In the genomic region with DNA sequence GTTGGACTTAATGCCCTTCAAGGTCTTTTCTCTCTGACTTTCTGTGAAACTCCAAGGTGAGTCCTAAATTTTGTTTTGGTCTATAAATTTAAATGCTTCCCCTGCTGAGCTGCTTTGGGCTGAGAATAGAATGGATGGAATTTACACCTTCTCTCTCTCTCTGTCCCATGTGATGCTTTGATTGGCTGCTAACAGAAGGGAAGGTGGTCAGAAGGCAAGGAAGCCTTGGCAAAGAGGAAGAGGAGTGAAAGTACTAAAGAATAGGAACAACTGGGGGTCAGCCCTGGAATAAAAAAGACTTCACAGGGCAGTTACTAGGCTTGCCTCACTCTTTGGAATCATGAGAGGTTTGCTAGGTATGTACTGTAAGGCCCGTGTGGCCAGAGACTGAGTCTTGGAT, we compare ENCODE assay signal across 22 cellular contexts.
DNase-seq lines count a peak whose midpoint lies in the region; ATAC-seq, FAIRE-seq and TF ChIP-seq lines count a peak whose summit lies in the region.
"Had no signal": no experiment of that assay in that cellular context is flagged by ENCODE, and none has a peak within 500 bp of the region (broad histone marks: within the 10 kb centered on the region; RNA-seq: fewer than 3 reads in every experiment).

No MANE protein-coding gene starts in this region.

- H3K56ac ChIP-seq in H1 (replicated peaks; ENCODE audit: insufficient read length, low read depth, low read length), result no peak overlapping the region
- H3K56ac ChIP-seq in mesendoderm (ENCODE audit: low read length), result no peak overlapping the region

- H3K36me3 ChIP-seq in DOHH2 (ENCODE audit: control insufficient read depth, low read length), result no peaks in the 10 kb centered on the region
- no peaks in the 10 kb centered on the region for H3K36me3 ChIP-seq in Karpas-422 (ENCODE audit: insufficient read depth, low read length)
- no peaks in the 10 kb centered on the region for H3K36me3 ChIP-seq in H1 (ENCODE audit: control insufficient read depth in 2 of 4, insufficient read depth in 4 of 4, low read length in 3 of 4)
- no peaks in the 10 kb centered on the region for H3K36me3 ChIP-seq in mesendoderm (ENCODE audit: control insufficient read depth, insufficient read depth, low read length)
- H3K36me3 ChIP-seq in lower lobe of right lung, result no peaks in the 10 kb centered on the region
- H3K36me3 ChIP-seq in thyroid gland, result no peaks in the 10 kb centered on the region
- H3K36me3 ChIP-seq: BLaER1 treated with 17β-estradiol and CSF1 and Interleukin-3, amounts not matched to agents 10 nM and 100 nM; HAP-1; Peyer's patch had no signal

- H3K79me1 ChIP-seq in H1 (ENCODE audit: low read depth, low read length) (no peaks in the 10 kb centered on the region), mesendoderm (ENCODE audit: low read length) (no peaks in the 10 kb centered on the region)

- no peaks in the 10 kb centered on the region for H3F3A ChIP-seq in DOHH2 (ENCODE audit: control insufficient read depth, insufficient read depth)

- no peak overlapping the region for H3K23ac ChIP-seq in H1 (ENCODE audit: insufficient read length)
- no peak overlapping the region for H3K23ac ChIP-seq in mesendoderm (ENCODE audit: low read length)

- H3K27ac ChIP-seq in DOHH2 (ENCODE audit: low read depth, low read length) (no peak overlapping the region), Karpas-422 (ENCODE audit: low read length) (no peak overlapping the region), H1 (ENCODE audit: low read depth, low read length) (no peak overlapping the region), mesendoderm (ENCODE audit: low read depth, low read length) (no peak overlapping the region), lower lobe of right lung (no peak overlapping the region), thyroid gland (no peak overlapping the region)
- H3K27ac ChIP-seq: BLaER1 treated with 17β-estradiol and CSF1 and Interleukin-3, amounts not matched to agents 10 nM and 100 nM; Peyer's patch had no signal

- no peak overlapping the region for H2BK20ac ChIP-seq in H1 (ENCODE audit: low read length)

- 60% methylated on average over 1 of the region's 1 CpG; no CpG with 5 or more reads in 1 of the 2 experiments for WGBS in H1 (ENCODE audit: extremely low coverage in 1 of 2, insufficient coverage in 1 of 2, insufficient read length in 1 of 2, insufficient replicate concordance in 2 of 2, low coverage in 1 of 2, low lambda C conversion rate in 2 of 2, missing lambda C conversion rate in 1 of 2), 2 experiments
- no CpG with 5 or more reads among the region's 1 CpG for WGBS in mesendoderm (ENCODE audit: extremely low coverage, insufficient coverage, low lambda C conversion rate)
- WGBS in thyroid gland, 2 donors, result 97% methylated on average over 1 of the region's 1 CpG

- DNase-seq in Karpas-422 (no peak), H1 (ENCODE audit: low read depth in 1 of 2, low spot score in 2 of 2) (no peak), mesendoderm (peak; percentile 83), lower lobe of right lung (no peak), glomerular visceral epithelial cell (ENCODE audit: extremely low spot score) (no peak), thyroid gland (no peak)
- DNase-seq: CD4-positive, alpha-beta T cell; DMS53; GDM1; HFFc6; MV-4-11; NCI-H1105 treated with DMSO at 0.1 percent for 48 hours; NCI-H146; NCI-H2107; NCI-H524 treated with DMSO at 0.1 percent for 48 hours; Peyer's patch; SHP77 treated with DMSO at 0.1 percent for 48 hours had no signal

- TF ChIP-seq POLR2A in H1 (IDR thresholded peaks at IDR 0.05; ENCODE audit: control extremely low read depth in 1 of 2, low read depth in 2 of 2, low read length in 2 of 2), result no peak
- TF ChIP-seq POLR2A in thyroid gland (IDR thresholded peaks at IDR 0.05), result no peak

- H3K4me2 ChIP-seq in DOHH2 (ENCODE audit: low read length) (0 out of 2 replicates have a peak overlapping the region, but pooled peaks have one; percentile 8), Karpas-422 (ENCODE audit: low read depth, low read length, poor library complexity, severe bottlenecking) (peak overlapping the region; percentile 16), H1 (ENCODE audit: insufficient read depth in 1 of 2, low read depth in 2 of 2, low read length in 2 of 2) (no peak overlapping the region; a peak in 1 of 4 replicates), mesendoderm (ENCODE audit: low read length) (no peak overlapping the region)

- H2BK120ac ChIP-seq in H1 (replicated peaks; ENCODE audit: low read depth, low read length) (no peak overlapping the region), mesendoderm (ENCODE audit: low read depth, low read length) (no peak overlapping the region)

- no peak for TF ChIP-seq RAD21 in H1 (IDR thresholded peaks at IDR 0.05 in 1 of 2, conservative IDR thresholded peaks at IDR 0.05 in 1 of 2; ENCODE audit: low read depth in 2 of 2, low read length in 2 of 2)

- H4K20me1 ChIP-seq in DOHH2 (ENCODE audit: control insufficient read depth, insufficient read depth, low read depth, low read length) (peaks cover 7% of the 10 kb centered on the region; the same call in 1 of the 2 replicates), Karpas-422 (ENCODE audit: insufficient read depth, low read depth, low read length) (peaks cover 40% of the 10 kb centered on the region), H1 (replicated peaks in 1 of 2; ENCODE audit: control insufficient read depth in 1 of 2, insufficient read depth in 2 of 2, low read length in 2 of 2) (no peaks in the 10 kb centered on the region)

- H4K91ac ChIP-seq in H1 (replicated peaks; ENCODE audit: insufficient read length, low read length), result no peak overlapping the region

- no peaks in the 10 kb centered on the region for H3K9me3 ChIP-seq in DOHH2 (ENCODE audit: control insufficient read depth, insufficient read depth, low read length)
- H3K9me3 ChIP-seq in Karpas-422 (ENCODE audit: low read length), result no peaks in the 10 kb centered on the region
- H3K9me3 ChIP-seq in H1 (ENCODE audit: insufficient read depth in 2 of 2, low read depth in 1 of 2, low read length in 1 of 2), result no peaks in the 10 kb centered on the region
- no peaks in the 10 kb centered on the region for H3K9me3 ChIP-seq in lower lobe of right lung
- no peaks in the 10 kb centered on the region for H3K9me3 ChIP-seq in thyroid gland
- H3K9me3 ChIP-seq: BLaER1 treated with 17β-estradiol and CSF1 and Interleukin-3, amounts not matched to agents 10 nM and 100 nM; HAP-1; Peyer's patch had no signal

- peaks cover 94% of the 10 kb centered on the region for H3K79me2 ChIP-seq in DOHH2 (ENCODE audit: control insufficient read depth, low read length)
- H3K79me2 ChIP-seq in Karpas-422 (ENCODE audit: low read length), result no peaks in the 10 kb centered on the region
- no peaks in the 10 kb centered on the region for H3K79me2 ChIP-seq in H1 (ENCODE audit: control insufficient read depth in 1 of 2, insufficient read depth in 2 of 2, low read length in 2 of 2)
- no peaks in the 10 kb centered on the region for H3K79me2 ChIP-seq in mesendoderm (ENCODE audit: control insufficient read depth, insufficient read depth, low read length)

- POLR2A ChIA-PET in H1 (lab: Charles Lee; ENCODE audit: partially characterized antibody), result no interaction called here

- H2AK5ac ChIP-seq in H1 (ENCODE audit: low read depth, low read length), result no peak overlapping the region
- H2AK5ac ChIP-seq in mesendoderm (ENCODE audit: low read length), result no peak overlapping the region

- H3K27me3 ChIP-seq in DOHH2 (ENCODE audit: control insufficient read depth, low read length) (no peaks in the 10 kb centered on the region), Karpas-422 (ENCODE audit: low read length) (no peaks in the 10 kb centered on the region), H1 (replicated peaks in 1 of 4; ENCODE audit: control insufficient read depth in 3 of 4, extremely low read depth in 1 of 4, insufficient read depth in 3 of 4, low read length in 3 of 4) (0 out of 7 replicates have a peak, but pooled peaks cover 0 to 2% (median 0%) of the 10 kb centered on the region in 4 experiments), mesendoderm (ENCODE audit: insufficient read depth, low read length, poor library complexity) (no peaks in the 10 kb centered on the region), lower lobe of right lung (ENCODE audit: low read depth) (no peaks in the 10 kb centered on the region), thyroid gland (no peaks in the 10 kb centered on the region)
- H3K27me3 ChIP-seq: BLaER1 treated with 17β-estradiol and CSF1 and Interleukin-3, amounts not matched to agents 10 nM and 100 nM; Peyer's patch had no signal

- H3K4me1 ChIP-seq in DOHH2 (ENCODE audit: control insufficient read depth, low read length) (peaks cover 46% of the 10 kb centered on the region), Karpas-422 (ENCODE audit: low read length) (peaks cover 39% of the 10 kb centered on the region), H1 (replicated peaks in 1 of 4; ENCODE audit: control insufficient read depth in 3 of 4, insufficient read depth in 4 of 4, low read length in 3 of 4) (peaks cover 0 to 23% (median 12%) of the 10 kb centered on the region in 4 experiments; a peak in 5 of 7 replicates), mesendoderm (ENCODE audit: control insufficient read depth, low read depth, low read length) (peaks cover 8% of the 10 kb centered on the region), lower lobe of right lung (no peaks in the 10 kb centered on the region), thyroid gland (no peaks in the 10 kb centered on the region)
- H3K4me1 ChIP-seq: Peyer's patch had no signal

- no peak overlapping the region for H4K5ac ChIP-seq in H1 (ENCODE audit: insufficient read length, low read depth, low read length)
- no peak overlapping the region for H4K5ac ChIP-seq in mesendoderm (ENCODE audit: low read length)

- H2BK15ac ChIP-seq in H1 (ENCODE audit: low read length) (no peak overlapping the region), mesendoderm (replicated peaks; ENCODE audit: low read depth) (peak overlapping the region; percentile 85)

- H4K8ac ChIP-seq in H1 (ENCODE audit: extremely low read depth, insufficient read depth, low read length) (no peak overlapping the region), mesendoderm (ENCODE audit: low read depth, low read length) (no peak overlapping the region)

- no peaks in the 10 kb centered on the region for H3K23me2 ChIP-seq in H1 (ENCODE audit: low read depth, low read length)

- no peak overlapping the region for H2AFZ ChIP-seq in Karpas-422 (ENCODE audit: low read length)
- H2AFZ ChIP-seq in H1 (ENCODE audit: low read length), result no peak overlapping the region

- H3K9me2 ChIP-seq in DOHH2 (replicated peaks; ENCODE audit: control insufficient read depth, low read length) (no peaks in the 10 kb centered on the region), Karpas-422 (replicated peaks; ENCODE audit: insufficient read depth, low read length) (no peaks in the 10 kb centered on the region)

- no peak overlapping the region for H3K9ac ChIP-seq in Karpas-422 (ENCODE audit: low read length)
- no peak overlapping the region for H3K9ac ChIP-seq in H1 (replicated peaks in 1 of 4; ENCODE audit: extremely low read depth in 1 of 4, low read depth in 3 of 4, low read length in 3 of 4)
- H3K9ac ChIP-seq in mesendoderm (ENCODE audit: low read length), result no peak overlapping the region
- H3K9ac ChIP-seq: BLaER1 treated with 17β-estradiol and CSF1 and Interleukin-3, amounts not matched to agents 10 nM and 100 nM had no signal

- intact Hi-C loops in lower lobe of right lung (cut with DNase I), result no loop called here
- intact Hi-C loops in thyroid gland (cut with DNase I), result no loop called here

- H3K4me3 ChIP-seq in DOHH2 (ENCODE audit: low read length), result no peak overlapping the region
- H3K4me3 ChIP-seq in Karpas-422 (ENCODE audit: low read length), result no peak overlapping the region
- H3K4me3 ChIP-seq in H1 (ENCODE audit: extremely low read depth in 1 of 4, insufficient read depth in 2 of 4, low read depth in 3 of 4, low read length in 4 of 4), result no peak overlapping the region
- no peak overlapping the region for H3K4me3 ChIP-seq in mesendoderm (ENCODE audit: low read length)
- H3K4me3 ChIP-seq in lower lobe of right lung, result no peak overlapping the region
- H3K4me3 ChIP-seq in thyroid gland (replicated peaks in 1 of 3), result no peak overlapping the region
- H3K4me3 ChIP-seq: BLaER1 treated with 17β-estradiol and CSF1 and Interleukin-3, amounts not matched to agents 10 nM and 100 nM; HAP-1; K562; Peyer's patch had no signal

- no peak overlapping the region for H3K18ac ChIP-seq in H1 (ENCODE audit: extremely low read depth, low read length)
- H3K18ac ChIP-seq in mesendoderm (ENCODE audit: low read length), result no peak overlapping the region

- no peak for TF ChIP-seq EP300 in H1 (IDR thresholded peaks at IDR 0.05; ENCODE audit: borderline replicate concordance in 1 of 2, low read depth in 2 of 2, low read length in 2 of 2)

- TF ChIP-seq CTCF in DOHH2 (IDR thresholded peaks at IDR 0.05; ENCODE audit: low read depth, low read length, poor library complexity, severe bottlenecking) (no peak), H1 (IDR thresholded peaks at IDR 0.05; ENCODE audit: control extremely low read depth in 1 of 3, insufficient read depth in 1 of 3, low read depth in 1 of 3, low read length in 3 of 3) (no peak), lower lobe of right lung (IDR thresholded peaks at IDR 0.05) (no peak), thyroid gland (IDR thresholded peaks at IDR 0.05) (no peak)

- no peak for ATAC-seq in lower lobe of right lung
- ATAC-seq: K562 had no signal

- H3K4ac ChIP-seq in H1 (replicated peaks; ENCODE audit: insufficient read length, low read depth, low read length) (no peak overlapping the region), mesendoderm (ENCODE audit: low read depth, low read length) (no peak overlapping the region)

- CTCF ChIA-PET in H1 (lab: Charles Lee; ENCODE audit: partially characterized antibody), result interaction anchor here (1.0 to 1.5 kb wide), 2 partner anchors 16 to 74 kb away, joined by 3 to 4 read pairs; no protein-coding TSS in a partner anchor

- H2BK5ac ChIP-seq in H1 (ENCODE audit: low read depth, low read length) (no peak overlapping the region), mesendoderm (ENCODE audit: low read length) (no peak overlapping the region)

- peak; percentile 77 for FAIRE-seq in H1 (lab: Jason Lieb, UNC)
- FAIRE-seq: GM18507, K562 had no signal

- H2BK12ac ChIP-seq in H1 (ENCODE audit: low read depth, low read length), result no peak overlapping the region

- no peak overlapping the region for H3K14ac ChIP-seq in H1 (ENCODE audit: insufficient read length)

Comparison
In these comparisons a context has a peak if more than half of its experiments do, and no peak if none do; other contexts are left out.
1. H3K4me2 ChIP-seq: peak in DOHH2 (single experiment) and Karpas-422 (single experiment); none in H1 (0 of 2) and mesendoderm (single experiment).